8 cellular contexts compared by ENCODE assay signal in the genomic region with DNA sequence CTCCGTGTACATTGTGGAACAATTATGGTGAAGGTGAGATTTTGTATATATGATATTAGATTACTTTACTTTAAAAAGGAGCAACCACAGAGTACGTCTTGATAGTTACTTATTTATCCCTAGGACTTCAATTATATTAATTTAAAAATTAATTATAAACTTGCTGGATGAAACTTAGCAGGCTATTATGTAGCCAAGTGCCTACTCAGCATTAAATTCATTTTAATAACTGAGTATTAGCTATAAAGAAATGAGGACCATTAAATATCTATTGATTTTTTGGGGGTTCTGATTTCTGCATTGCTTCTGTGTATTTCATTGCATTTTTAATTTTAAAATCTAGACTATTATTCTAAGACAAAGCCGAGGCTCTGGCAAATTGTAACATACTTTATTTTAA.
"Had no signal": no experiment of that assay in that cellular context is flagged by ENCODE, and none has a peak within 500 bp of the region (broad histone marks: within the 10 kb centered on the region; RNA-seq: fewer than 3 reads in every experiment).

No MANE protein-coding gene starts in this region.

- H3K4me3 ChIP-seq: GM12878 had no signal

- ATAC-seq: GM12878 had no signal

- DNase-seq: GDM1, GF-D8 had no signal

- FAIRE-seq: G401.6, GM12878, GM12891, GM12892, GM18507, GM19239 had no signal
